Comparison of ENCODE assay signal across 1 cellular context in the genomic region with DNA sequence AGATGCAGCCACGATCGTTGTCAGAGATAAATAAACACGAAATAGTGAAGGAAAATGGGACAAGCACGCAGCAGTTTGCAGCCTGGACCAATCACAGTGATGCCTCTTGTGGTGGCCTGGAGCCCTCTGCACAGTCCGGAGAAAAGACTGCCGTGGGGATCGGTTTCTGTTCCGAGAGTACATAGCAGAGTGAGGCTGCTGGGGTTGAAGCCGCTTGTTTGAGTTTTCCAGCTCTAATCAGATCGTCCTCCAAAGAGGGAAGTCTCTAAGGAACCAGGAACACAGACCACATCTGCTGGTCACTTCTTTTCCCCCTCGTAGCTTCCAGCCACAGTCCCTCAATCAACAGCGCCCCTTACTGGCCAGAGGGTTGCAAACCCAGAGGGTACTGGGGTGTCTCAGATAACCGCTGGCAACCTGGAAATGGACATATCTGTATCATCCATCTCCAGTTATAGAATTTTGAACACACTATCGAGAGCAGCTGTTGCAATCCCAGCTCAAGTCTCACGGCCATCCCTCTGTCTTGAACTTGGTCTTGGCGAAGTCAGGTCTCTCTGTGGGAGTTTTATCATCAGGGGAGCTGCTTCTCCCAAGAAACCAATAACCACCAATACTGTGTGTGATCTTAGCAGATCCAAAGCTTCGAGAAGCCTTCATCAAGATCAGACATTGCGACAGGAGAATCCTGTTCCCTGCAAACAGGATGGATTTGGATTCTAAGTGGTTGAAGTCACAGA.
TF ChIP-seq lines count a peak whose summit lies in the region.

No MANE protein-coding gene starts in this region.

TF ChIP-seq in K562, 482 proteins besides CTCF, POLR2A, EP300 and RAD21 (continued from another document):
- no peak for TF ChIP-seq NEUROD1 (IDR thresholded peaks at IDR 0.05; ENCODE audit: borderline replicate concordance, low read depth, low read length, partially characterized antibody)
- TF ChIP-seq, protein P1, sequence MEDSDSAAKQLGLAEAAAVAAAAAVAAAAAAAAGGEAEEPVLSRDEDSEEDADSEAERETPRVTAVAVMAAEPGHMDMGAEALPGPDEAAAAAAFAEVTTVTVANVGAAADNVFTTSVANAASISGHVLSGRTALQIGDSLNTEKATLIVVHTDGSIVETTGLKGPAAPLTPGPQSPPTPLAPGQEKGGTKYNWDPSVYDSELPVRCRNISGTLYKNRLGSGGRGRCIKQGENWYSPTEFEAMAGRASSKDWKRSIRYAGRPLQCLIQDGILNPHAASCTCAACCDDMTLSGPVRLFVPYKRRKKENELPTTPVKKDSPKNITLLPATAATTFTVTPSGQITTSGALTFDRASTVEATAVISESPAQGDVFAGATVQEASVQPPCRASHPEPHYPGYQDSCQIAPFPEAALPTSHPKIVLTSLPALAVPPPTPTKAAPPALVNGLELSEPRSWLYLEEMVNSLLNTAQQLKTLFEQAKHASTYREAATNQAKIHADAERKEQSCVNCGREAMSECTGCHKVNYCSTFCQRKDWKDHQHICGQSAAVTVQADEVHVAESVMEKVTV (CRISPR knock-in tag; IDR thresholded peaks at IDR 0.05) = peak; percentile 79
- no peak for TF ChIP-seq THRAP3 (IDR thresholded peaks at IDR 0.05; ENCODE audit: borderline replicate concordance)
